In genomic region chr3:126442849-126443229, GRCh38 we compare ENCODE assay signal across 1 cellular context.
TF ChIP-seq lines count a peak whose summit lies in the region.

No MANE protein-coding gene starts in this region.

TF ChIP-seq in SK-N-SH, 30 proteins besides CTCF, POLR2A, EP300 and RAD21 (continued from another document):
- TF ChIP-seq IRF3 (IDR thresholded peaks at IDR 0.05; ENCODE audit: low read depth, low read length) (no peak), POLR2AphosphoS5 (IDR thresholded peaks at IDR 0.05; ENCODE audit: low read depth, low read length) (no peak), MEF2A (IDR thresholded peaks at IDR 0.05; ENCODE audit: borderline replicate concordance, low read depth) (no peak), JUND (IDR thresholded peaks at IDR 0.05) (no peak), TCF12 (IDR thresholded peaks at IDR 0.05) (no peak)
